ENCODE assay signal across 8 cellular contexts in genomic region chr18:7626922-7627440, GRCh38. TPM values are rescaled to one million over a fixed set of nuclear protein-coding genes. Genes with fewer than 3 reads are reported as not detected.
A peak's percentile ranks its signal among the peaks of the same experiment; 100 is the strongest.
DNase-seq lines count a peak whose midpoint lies in the region; ATAC-seq and TF ChIP-seq lines count a peak whose summit lies in the region.
"Had no signal": no experiment of that assay in that cellular context is flagged by ENCODE, and none has a peak within 500 bp of the region (broad histone marks: within the 10 kb centered on the region; RNA-seq: fewer than 3 reads in every experiment).

No MANE protein-coding gene starts in this region.

- H2AFZ ChIP-seq in hepatocyte, result no peak overlapping the region

- peak; percentile 47 for DNase-seq in HK-2 (ENCODE audit: unreplicated experiment)
- DNase-seq in astrocyte of the spinal cord (ENCODE audit: low read depth, low spot score), result peak; percentile 62
- DNase-seq in hepatocyte (ENCODE audit: low spot score), result peak; percentile 34
- no peak for DNase-seq in upper lobe of right lung
- no peak for DNase-seq in COLO829 (ENCODE audit: low spot score)
- no peak for DNase-seq in D341Med (ENCODE audit: low spot score)
- no peak for DNase-seq in substantia nigra (lab: John Stamatoyannopoulos, UW)
- DNase-seq: NCI-H2227 treated with DMSO at 0.1 percent for 48 hours had no signal

- H3K4me3 ChIP-seq in astrocyte of the spinal cord (ENCODE audit: low read depth, low read length) (no peak overlapping the region), hepatocyte (no peak overlapping the region), upper lobe of right lung (no peak overlapping the region)

- in situ Hi-C loops in astrocyte of the spinal cord (cut with HindIII; ENCODE audit: low sequenced_read_pairs), result no loop called here

- H3K27ac ChIP-seq in hepatocyte (peak overlapping the region; percentile 47), upper lobe of right lung (no peak overlapping the region), substantia nigra (ENCODE audit: low read depth, low read length, poor library complexity, severe bottlenecking) (no peak overlapping the region)

- H3K4me1 ChIP-seq in hepatocyte (ENCODE audit: insufficient read depth), result peaks cover 8% of the 10 kb centered on the region
- peaks cover 7% of the 10 kb centered on the region for H3K4me1 ChIP-seq in upper lobe of right lung

- no peaks in the 10 kb centered on the region for H3K9me2 ChIP-seq in hepatocyte (replicated peaks; ENCODE audit: insufficient read depth)

- H3K9me3 ChIP-seq in hepatocyte (ENCODE audit: low read depth), result no peaks in the 10 kb centered on the region
- H3K9me3 ChIP-seq in upper lobe of right lung, result no peaks in the 10 kb centered on the region

- 53% methylated on average over 5 of the region's 5 CpGs for WGBS in hepatocyte (ENCODE audit: low lambda C conversion rate, missing lambda C conversion rate)

- H4K20me1 ChIP-seq in hepatocyte (ENCODE audit: insufficient read depth, poor library complexity, severe bottlenecking), result no peaks in the 10 kb centered on the region

- intact Hi-C loops in upper lobe of right lung (cut with DNase I), result no loop called here

- peak overlapping the region; percentile 23 for H3K4me2 ChIP-seq in hepatocyte

- H3K36me3 ChIP-seq in hepatocyte (replicated peaks; ENCODE audit: insufficient read depth, low read depth) (no peaks in the 10 kb centered on the region), upper lobe of right lung (no peaks in the 10 kb centered on the region)

- no peaks in the 10 kb centered on the region for H3K27me3 ChIP-seq in hepatocyte
- H3K27me3 ChIP-seq in upper lobe of right lung, result no peaks in the 10 kb centered on the region

- peak; percentile 37 for TF ChIP-seq CTCF in astrocyte of the spinal cord (IDR thresholded peaks at IDR 0.05; ENCODE audit: low read depth, low read length)
- TF ChIP-seq CTCF in hepatocyte (IDR thresholded peaks at IDR 0.05; ENCODE audit: poor library complexity), result peak; percentile 7
- TF ChIP-seq CTCF in upper lobe of right lung (IDR thresholded peaks at IDR 0.05), result no peak

- H3K79me2 ChIP-seq in hepatocyte, result peaks cover 40% of the 10 kb centered on the region

- peak; percentile 72 for ATAC-seq in upper lobe of right lung

RNA-seq across cellular contexts. Expression of gene PTPRM, which starts 59.9 kb away (rescaled TPM):
- total RNA-seq in hepatocyte (33.1 and 47.4 TPM in 2 replicates), upper lobe of right lung (99.3 TPM)
- polyA plus RNA-seq in hepatocyte, result 26.1 and 32.6 TPM in 2 replicates

Comparison
In these comparisons a context has a peak if more than half of its experiments do, and no peak if none do; other contexts are left out.
1. DNase-seq: peak in HK-2 (single experiment), astrocyte of the spinal cord (single experiment) and hepatocyte (single experiment); none in upper lobe of right lung (single experiment), COLO829 (single experiment), D341Med (single experiment) and substantia nigra (0 of 49).